ENCODE assay signal across 1 cellular context in the genomic region with DNA sequence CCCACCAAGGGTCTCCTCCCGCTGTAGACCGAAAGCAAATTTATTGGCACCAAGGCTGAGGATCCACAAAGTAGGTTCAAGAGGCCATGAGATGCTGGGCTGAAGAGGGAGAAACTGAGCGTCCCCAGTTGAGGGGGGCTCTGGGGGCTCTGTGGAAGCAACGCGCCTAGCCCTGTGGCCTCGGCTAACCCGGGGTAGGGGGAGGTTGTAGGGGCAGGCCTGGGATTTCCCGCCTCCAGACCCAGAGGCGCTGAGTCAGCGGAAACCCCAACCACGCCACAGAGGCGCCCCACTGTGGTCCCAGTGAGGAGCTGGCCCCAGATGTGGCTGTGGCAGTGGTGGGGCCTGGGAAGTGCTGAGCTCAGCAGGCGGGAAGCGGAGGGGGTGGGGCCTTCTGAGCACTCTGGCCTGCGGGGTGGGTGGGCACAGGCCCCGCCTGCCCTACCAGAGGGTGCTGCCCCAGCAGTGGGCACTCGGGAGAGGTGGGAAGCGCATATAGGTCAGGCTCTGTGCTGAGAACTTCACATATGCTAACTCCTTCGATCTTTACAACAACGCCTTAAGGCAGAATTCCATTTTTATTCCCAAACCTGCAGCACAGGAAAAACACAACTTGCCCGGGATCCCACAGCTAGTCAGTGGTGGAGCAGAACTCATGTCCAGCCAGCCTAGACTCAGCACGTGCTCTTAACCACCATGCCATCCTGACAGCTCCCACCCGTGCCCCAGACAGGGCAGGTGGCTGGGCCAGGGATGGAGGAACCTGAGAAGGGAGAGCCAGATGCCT.
TF ChIP-seq lines count a peak whose summit lies in the region.

No MANE protein-coding gene starts in this region.

TF ChIP-seq in K562, 482 proteins besides CTCF, POLR2A, EP300 and RAD21 (continued from another document):
- TF ChIP-seq, protein P1, sequence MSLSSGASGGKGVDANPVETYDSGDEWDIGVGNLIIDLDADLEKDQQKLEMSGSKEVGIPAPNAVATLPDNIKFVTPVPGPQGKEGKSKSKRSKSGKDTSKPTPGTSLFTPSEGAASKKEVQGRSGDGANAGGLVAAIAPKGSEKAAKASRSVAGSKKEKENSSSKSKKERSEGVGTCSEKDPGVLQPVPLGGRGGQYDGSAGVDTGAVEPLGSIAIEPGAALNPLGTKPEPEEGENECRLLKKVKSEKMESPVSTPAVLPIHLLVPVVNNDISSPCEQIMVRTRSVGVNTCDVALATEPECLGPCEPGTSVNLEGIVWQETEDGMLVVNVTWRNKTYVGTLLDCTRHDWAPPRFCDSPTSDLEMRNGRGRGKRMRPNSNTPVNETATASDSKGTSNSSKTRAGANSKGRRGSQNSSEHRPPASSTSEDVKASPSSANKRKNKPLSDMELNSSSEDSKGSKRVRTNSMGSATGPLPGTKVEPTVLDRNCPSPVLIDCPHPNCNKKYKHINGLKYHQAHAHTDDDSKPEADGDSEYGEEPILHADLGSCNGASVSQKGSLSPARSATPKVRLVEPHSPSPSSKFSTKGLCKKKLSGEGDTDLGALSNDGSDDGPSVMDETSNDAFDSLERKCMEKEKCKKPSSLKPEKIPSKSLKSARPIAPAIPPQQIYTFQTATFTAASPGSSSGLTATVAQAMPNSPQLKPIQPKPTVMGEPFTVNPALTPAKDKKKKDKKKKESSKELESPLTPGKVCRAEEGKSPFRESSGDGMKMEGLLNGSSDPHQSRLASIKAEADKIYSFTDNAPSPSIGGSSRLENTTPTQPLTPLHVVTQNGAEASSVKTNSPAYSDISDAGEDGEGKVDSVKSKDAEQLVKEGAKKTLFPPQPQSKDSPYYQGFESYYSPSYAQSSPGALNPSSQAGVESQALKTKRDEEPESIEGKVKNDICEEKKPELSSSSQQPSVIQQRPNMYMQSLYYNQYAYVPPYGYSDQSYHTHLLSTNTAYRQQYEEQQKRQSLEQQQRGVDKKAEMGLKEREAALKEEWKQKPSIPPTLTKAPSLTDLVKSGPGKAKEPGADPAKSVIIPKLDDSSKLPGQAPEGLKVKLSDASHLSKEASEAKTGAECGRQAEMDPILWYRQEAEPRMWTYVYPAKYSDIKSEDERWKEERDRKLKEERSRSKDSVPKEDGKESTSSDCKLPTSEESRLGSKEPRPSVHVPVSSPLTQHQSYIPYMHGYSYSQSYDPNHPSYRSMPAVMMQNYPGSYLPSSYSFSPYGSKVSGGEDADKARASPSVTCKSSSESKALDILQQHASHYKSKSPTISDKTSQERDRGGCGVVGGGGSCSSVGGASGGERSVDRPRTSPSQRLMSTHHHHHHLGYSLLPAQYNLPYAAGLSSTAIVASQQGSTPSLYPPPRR (CRISPR knock-in tag; IDR thresholded peaks at IDR 0.05; ENCODE audit: borderline replicate concordance), result no peak
- TF ChIP-seq LCOR (CRISPR knock-in tag; IDR thresholded peaks at IDR 0.05), result peak; percentile 43; the same call in 1 of the 2 replicates
- no peak for TF ChIP-seq DNMT1 (IDR thresholded peaks at IDR 0.05)
- no peak for TF ChIP-seq ZNF3 (CRISPR knock-in tag; IDR thresholded peaks at IDR 0.05)
- TF ChIP-seq MYC (IDR thresholded peaks at IDR 0.05; ENCODE audit: low read depth, low read length), result peak; percentile 76; the same call in 1 of the 2 replicates
- TF ChIP-seq MYC (CRISPR knock-in tag; IDR thresholded peaks at IDR 0.05; ENCODE audit: borderline replicate concordance, low read depth), result 0 out of 2 replicates have a peak, but pooled peaks have one; percentile 56
- TF ChIP-seq, protein P2, sequence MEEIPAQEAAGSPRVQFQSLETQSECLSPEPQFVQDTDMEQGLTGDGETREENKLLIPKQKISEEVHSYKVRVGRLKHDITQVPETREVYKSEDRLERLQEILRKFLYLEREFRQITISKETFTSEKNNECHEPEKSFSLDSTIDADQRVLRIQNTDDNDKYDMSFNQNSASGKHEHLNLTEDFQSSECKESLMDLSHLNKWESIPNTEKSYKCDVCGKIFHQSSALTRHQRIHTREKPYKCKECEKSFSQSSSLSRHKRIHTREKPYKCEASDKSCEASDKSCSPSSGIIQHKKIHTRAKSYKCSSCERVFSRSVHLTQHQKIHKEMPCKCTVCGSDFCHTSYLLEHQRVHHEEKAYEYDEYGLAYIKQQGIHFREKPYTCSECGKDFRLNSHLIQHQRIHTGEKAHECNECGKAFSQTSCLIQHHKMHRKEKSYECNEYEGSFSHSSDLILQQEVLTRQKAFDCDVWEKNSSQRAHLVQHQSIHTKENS (CRISPR knock-in tag; IDR thresholded peaks at IDR 0.05), result no peak
- TF ChIP-seq NFYB (IDR thresholded peaks at IDR 0.05; ENCODE audit: extremely low read depth, insufficient read length), result no peak
- TF ChIP-seq RBM22 (IDR thresholded peaks at IDR 0.05; ENCODE audit: low read depth, low read length, poor library complexity, severe bottlenecking), result no peak
- no peak for TF ChIP-seq ZBTB17 (CRISPR knock-in tag; IDR thresholded peaks at IDR 0.05)
- TF ChIP-seq ELF4 (CRISPR knock-in tag; IDR thresholded peaks at IDR 0.05), result no peak
- TF ChIP-seq RBM34 (IDR thresholded peaks at IDR 0.05; ENCODE audit: borderline replicate concordance, insufficient read depth, low read length), result no peak
- no peak for TF ChIP-seq ZNF717 (CRISPR knock-in tag; IDR thresholded peaks at IDR 0.05)
- TF ChIP-seq NCOA1 (IDR thresholded peaks at IDR 0.05; ENCODE audit: low read depth), result no peak
- no peak for TF ChIP-seq MIER1 (IDR thresholded peaks at IDR 0.05; ENCODE audit: low read depth)
- TF ChIP-seq, protein P3, sequence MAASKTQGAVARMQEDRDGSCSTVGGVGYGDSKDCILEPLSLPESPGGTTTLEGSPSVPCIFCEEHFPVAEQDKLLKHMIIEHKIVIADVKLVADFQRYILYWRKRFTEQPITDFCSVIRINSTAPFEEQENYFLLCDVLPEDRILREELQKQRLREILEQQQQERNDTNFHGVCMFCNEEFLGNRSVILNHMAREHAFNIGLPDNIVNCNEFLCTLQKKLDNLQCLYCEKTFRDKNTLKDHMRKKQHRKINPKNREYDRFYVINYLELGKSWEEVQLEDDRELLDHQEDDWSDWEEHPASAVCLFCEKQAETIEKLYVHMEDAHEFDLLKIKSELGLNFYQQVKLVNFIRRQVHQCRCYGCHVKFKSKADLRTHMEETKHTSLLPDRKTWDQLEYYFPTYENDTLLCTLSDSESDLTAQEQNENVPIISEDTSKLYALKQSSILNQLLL (CRISPR knock-in tag; IDR thresholded peaks at IDR 0.05; ENCODE audit: borderline replicate concordance), result no peak
- no peak for TF ChIP-seq DIDO1 (tag; IDR thresholded peaks at IDR 0.05; ENCODE audit: low read depth)
- no peak for TF ChIP-seq ZNF76 (CRISPR knock-in tag; IDR thresholded peaks at IDR 0.05; ENCODE audit: borderline replicate concordance)
- TF ChIP-seq, protein P4, sequence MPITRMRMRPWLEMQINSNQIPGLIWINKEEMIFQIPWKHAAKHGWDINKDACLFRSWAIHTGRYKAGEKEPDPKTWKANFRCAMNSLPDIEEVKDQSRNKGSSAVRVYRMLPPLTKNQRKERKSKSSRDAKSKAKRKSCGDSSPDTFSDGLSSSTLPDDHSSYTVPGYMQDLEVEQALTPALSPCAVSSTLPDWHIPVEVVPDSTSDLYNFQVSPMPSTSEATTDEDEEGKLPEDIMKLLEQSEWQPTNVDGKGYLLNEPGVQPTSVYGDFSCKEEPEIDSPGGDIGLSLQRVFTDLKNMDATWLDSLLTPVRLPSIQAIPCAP (CRISPR knock-in tag; IDR thresholded peaks at IDR 0.05; ENCODE audit: borderline replicate concordance), result no peak
- TF ChIP-seq, protein P5, sequence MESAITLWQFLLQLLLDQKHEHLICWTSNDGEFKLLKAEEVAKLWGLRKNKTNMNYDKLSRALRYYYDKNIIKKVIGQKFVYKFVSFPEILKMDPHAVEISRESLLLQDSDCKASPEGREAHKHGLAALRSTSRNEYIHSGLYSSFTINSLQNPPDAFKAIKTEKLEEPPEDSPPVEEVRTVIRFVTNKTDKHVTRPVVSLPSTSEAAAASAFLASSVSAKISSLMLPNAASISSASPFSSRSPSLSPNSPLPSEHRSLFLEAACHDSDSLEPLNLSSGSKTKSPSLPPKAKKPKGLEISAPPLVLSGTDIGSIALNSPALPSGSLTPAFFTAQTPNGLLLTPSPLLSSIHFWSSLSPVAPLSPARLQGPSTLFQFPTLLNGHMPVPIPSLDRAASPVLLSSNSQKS (CRISPR knock-in tag; IDR thresholded peaks at IDR 0.05), result no peak
- no peak for TF ChIP-seq PCBP1 (IDR thresholded peaks at IDR 0.05; ENCODE audit: low read depth, low read length, poor library complexity, severe bottlenecking)
- TF ChIP-seq CBFA2T3 (IDR thresholded peaks at IDR 0.05), result peak; percentile 34; the same call in 1 of the 2 replicates
- TF ChIP-seq ZBTB7A (IDR thresholded peaks at IDR 0.05; ENCODE audit: borderline replicate concordance, control insufficient read depth, low read depth, low read length), result peak; percentile 98
- TF ChIP-seq U2AF1 (optimal IDR thresholded peaks at IDR 0.05; ENCODE audit: low read depth, low read length), result no peak
- TF ChIP-seq SMAD2 (IDR thresholded peaks at IDR 0.05; ENCODE audit: low read depth, low read length), result no peak
- no peak for TF ChIP-seq CBX2 (IDR thresholded peaks at IDR 0.05; ENCODE audit: insufficient read depth, low read length, poor library complexity, severe bottlenecking)
- TF ChIP-seq TSC22D4 (tag; IDR thresholded peaks at IDR 0.05), result no peak
- TF ChIP-seq KLF6 (CRISPR knock-in tag; IDR thresholded peaks at IDR 0.05; ENCODE audit: borderline replicate concordance), result no peak
- no peak for TF ChIP-seq NCOA6 (IDR thresholded peaks at IDR 0.05)
- TF ChIP-seq MXI1 (IDR thresholded peaks at IDR 0.05; ENCODE audit: low read depth, low read length), result no peak
- TF ChIP-seq, protein P6, sequence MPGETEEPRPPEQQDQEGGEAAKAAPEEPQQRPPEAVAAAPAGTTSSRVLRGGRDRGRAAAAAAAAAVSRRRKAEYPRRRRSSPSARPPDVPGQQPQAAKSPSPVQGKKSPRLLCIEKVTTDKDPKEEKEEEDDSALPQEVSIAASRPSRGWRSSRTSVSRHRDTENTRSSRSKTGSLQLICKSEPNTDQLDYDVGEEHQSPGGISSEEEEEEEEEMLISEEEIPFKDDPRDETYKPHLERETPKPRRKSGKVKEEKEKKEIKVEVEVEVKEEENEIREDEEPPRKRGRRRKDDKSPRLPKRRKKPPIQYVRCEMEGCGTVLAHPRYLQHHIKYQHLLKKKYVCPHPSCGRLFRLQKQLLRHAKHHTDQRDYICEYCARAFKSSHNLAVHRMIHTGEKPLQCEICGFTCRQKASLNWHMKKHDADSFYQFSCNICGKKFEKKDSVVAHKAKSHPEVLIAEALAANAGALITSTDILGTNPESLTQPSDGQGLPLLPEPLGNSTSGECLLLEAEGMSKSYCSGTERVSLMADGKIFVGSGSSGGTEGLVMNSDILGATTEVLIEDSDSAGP (CRISPR knock-in tag; IDR thresholded peaks at IDR 0.05), result no peak
- TF ChIP-seq, protein P7, sequence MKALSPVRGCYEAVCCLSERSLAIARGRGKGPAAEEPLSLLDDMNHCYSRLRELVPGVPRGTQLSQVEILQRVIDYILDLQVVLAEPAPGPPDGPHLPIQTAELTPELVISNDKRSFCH (CRISPR knock-in tag; IDR thresholded peaks at IDR 0.05), result no peak
- TF ChIP-seq, protein P7 (tag; IDR thresholded peaks at IDR 0.05), result peak; percentile 14; the same call in 1 of the 2 replicates
- TF ChIP-seq ZNF507 (tag; conservative IDR thresholded peaks at IDR 0.05), result no peak
- peak; percentile 61; the same call in 1 of the 2 replicates for TF ChIP-seq JUN (IDR thresholded peaks at IDR 0.05; ENCODE audit: borderline replicate concordance, low read depth, low read length)
- TF ChIP-seq JUN (CRISPR knock-in tag; IDR thresholded peaks at IDR 0.05; ENCODE audit: borderline replicate concordance), result 0 out of 2 replicates have a peak, but pooled peaks have one; percentile 21
- TF ChIP-seq ZNF696 (CRISPR knock-in tag; conservative IDR thresholded peaks at IDR 0.05), result no peak
- TF ChIP-seq KLF1 (tag; IDR thresholded peaks at IDR 0.05), result no peak
- no peak for TF ChIP-seq ZNF57 (CRISPR knock-in tag; IDR thresholded peaks at IDR 0.05)
- TF ChIP-seq, protein P8, sequence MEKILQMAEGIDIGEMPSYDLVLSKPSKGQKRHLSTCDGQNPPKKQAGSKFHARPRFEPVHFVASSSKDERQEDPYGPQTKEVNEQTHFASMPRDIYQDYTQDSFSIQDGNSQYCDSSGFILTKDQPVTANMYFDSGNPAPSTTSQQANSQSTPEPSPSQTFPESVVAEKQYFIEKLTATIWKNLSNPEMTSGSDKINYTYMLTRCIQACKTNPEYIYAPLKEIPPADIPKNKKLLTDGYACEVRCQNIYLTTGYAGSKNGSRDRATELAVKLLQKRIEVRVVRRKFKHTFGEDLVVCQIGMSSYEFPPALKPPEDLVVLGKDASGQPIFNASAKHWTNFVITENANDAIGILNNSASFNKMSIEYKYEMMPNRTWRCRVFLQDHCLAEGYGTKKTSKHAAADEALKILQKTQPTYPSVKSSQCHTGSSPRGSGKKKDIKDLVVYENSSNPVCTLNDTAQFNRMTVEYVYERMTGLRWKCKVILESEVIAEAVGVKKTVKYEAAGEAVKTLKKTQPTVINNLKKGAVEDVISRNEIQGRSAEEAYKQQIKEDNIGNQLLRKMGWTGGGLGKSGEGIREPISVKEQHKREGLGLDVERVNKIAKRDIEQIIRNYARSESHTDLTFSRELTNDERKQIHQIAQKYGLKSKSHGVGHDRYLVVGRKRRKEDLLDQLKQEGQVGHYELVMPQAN (IDR thresholded peaks at IDR 0.05; ENCODE audit: borderline replicate concordance), result no peak
- TF ChIP-seq ZNF75A (CRISPR knock-in tag; IDR thresholded peaks at IDR 0.05), result no peak
- TF ChIP-seq HDGF (IDR thresholded peaks at IDR 0.05), result no peak
- TF ChIP-seq MTF1 (CRISPR knock-in tag; IDR thresholded peaks at IDR 0.05; ENCODE audit: borderline replicate concordance), result no peak
- TF ChIP-seq ZZZ3 (IDR thresholded peaks at IDR 0.05), result no peak; the same call in 1 of the 2 replicates
- no peak for TF ChIP-seq SRSF7 (optimal IDR thresholded peaks at IDR 0.05; ENCODE audit: low read depth, low read length)
- 0 out of 2 replicates have a peak, but pooled peaks have one; percentile 40 for TF ChIP-seq NFIC (IDR thresholded peaks at IDR 0.05)
- TF ChIP-seq PCBP2 (IDR thresholded peaks at IDR 0.05; ENCODE audit: low read depth, low read length, poor library complexity, severe bottlenecking), result no peak
- TF ChIP-seq NFE2L1 (tag; IDR thresholded peaks at IDR 0.05; ENCODE audit: borderline replicate concordance, low read depth), result no peak
- no peak for TF ChIP-seq RBM14 (IDR thresholded peaks at IDR 0.05; ENCODE audit: borderline replicate concordance, insufficient read depth, low read depth, low read length)
- no peak for TF ChIP-seq EZH2 (IDR thresholded peaks at IDR 0.05; ENCODE audit: borderline replicate concordance, low read depth, low read length)
- no peak; the same call in 1 of the 2 replicates for TF ChIP-seq PHF8 (IDR thresholded peaks at IDR 0.05; ENCODE audit: borderline replicate concordance, low read length)
- TF ChIP-seq KAT8 (IDR thresholded peaks at IDR 0.05; ENCODE audit: low read depth), result no peak
- no peak for TF ChIP-seq RFX5 (IDR thresholded peaks at IDR 0.05; ENCODE audit: low read depth, low read length)
- peak; percentile 39; the same call in 1 of the 2 replicates for TF ChIP-seq ESRRA (IDR thresholded peaks at IDR 0.05; ENCODE audit: borderline replicate concordance, low read depth)
